10 cellular contexts compared by ENCODE assay signal in genomic region chr12:571795-572531, GRCh38.
DNase-seq lines count a peak whose midpoint lies in the region; ATAC-seq and TF ChIP-seq lines count a peak whose summit lies in the region.
"Had no signal": no experiment of that assay in that cellular context is flagged by ENCODE, and none has a peak within 500 bp of the region (broad histone marks: within the 10 kb centered on the region; RNA-seq: fewer than 3 reads in every experiment).

No MANE protein-coding gene starts in this region.

- no peak for TF ChIP-seq CTCF in RWPE1 (conservative IDR thresholded peaks at IDR 0.05; ENCODE audit: low read depth)
- no peak for TF ChIP-seq CTCF in gastroesophageal sphincter (IDR thresholded peaks at IDR 0.05)

- peak overlapping the region; percentile 99 for H3K27ac ChIP-seq in RWPE1
- peak overlapping the region; percentile 19 to 94 (median 89) for H3K27ac ChIP-seq in gastroesophageal sphincter

- POLR2A ChIA-PET in RWPE1 (lab: Yijun Ruan, JAX; ENCODE audit: low non-redundant PET), result no interaction called here

- H3K36me3 ChIP-seq in gastroesophageal sphincter, result no peaks in the 10 kb centered on the region
- H3K36me3 ChIP-seq: HAP-1 had no signal

- peaks cover 0 to 60% (median 15%) of the 10 kb centered on the region in 3 donors for H3K4me1 ChIP-seq in gastroesophageal sphincter

- no peaks in the 10 kb centered on the region for H3K27me3 ChIP-seq in gastroesophageal sphincter

- TF ChIP-seq POLR2A in gastroesophageal sphincter (IDR thresholded peaks at IDR 0.05), result no peak

- no peaks in the 10 kb centered on the region for H3K9me3 ChIP-seq in gastroesophageal sphincter
- H3K9me3 ChIP-seq: HAP-1 had no signal

- ATAC-seq in gastroesophageal sphincter (no peak), sciatic nerve (no peak), HG03378 (IDR thresholded peaks at IDR 0.05; ENCODE audit: unreplicated experiment) (no peak), HG03039 (IDR thresholded peaks at IDR 0.05; ENCODE audit: unreplicated experiment) (no peak)

- DNase-seq in EL (peak; percentile 46), RWPE1 (ENCODE audit: low spot score) (peak; percentile 20), sciatic nerve (ENCODE audit: low spot score) (peak; percentile 58), cerebellar cortex (ENCODE audit: low spot score) (no peak), NCI-H1417 treated with DMSO at 0.1 percent for 48 hours (lab: John Stamatoyannopoulos, UW) (no peak)
- DNase-seq: central memory CD4-positive, alpha-beta T cell had no signal

- 61 to 68% methylated on average over 5 to 8 of the region's 19 CpGs for WGBS in gastroesophageal sphincter (ENCODE audit: low coverage in 1 of 2), 2 donors

- H3K4me3 ChIP-seq in gastroesophageal sphincter, result peak overlapping the region in 1 of 2 donors; percentile 74
- H3K4me3 ChIP-seq: HAP-1 had no signal

- TF ChIP-seq EP300 in gastroesophageal sphincter (IDR thresholded peaks at IDR 0.05), result no peak

- intact Hi-C loops in sciatic nerve (cut with DNase I), result loop anchor here (10.0 kb wide), 2 partner anchors 73 to 183 kb away; partner anchors contain the start of gene WNK1

- CTCF ChIA-PET in RWPE1 (lab: Yijun Ruan, JAX), result interaction anchor here (0.6 to 2.9 kb wide), 2 partner anchors 180 to 843 kb away, joined by 4 to 22 read pairs; partner anchors contain the start of gene WNK1

Comparison
In these comparisons a context has a peak if more than half of its experiments do, and no peak if none do; other contexts are left out.
1. DNase-seq: peak in EL (single experiment), RWPE1 (single experiment) and sciatic nerve (single experiment); none in cerebellar cortex (single experiment) and NCI-H1417 treated with DMSO at 0.1 percent for 48 hours (single experiment).